In the genomic region with DNA sequence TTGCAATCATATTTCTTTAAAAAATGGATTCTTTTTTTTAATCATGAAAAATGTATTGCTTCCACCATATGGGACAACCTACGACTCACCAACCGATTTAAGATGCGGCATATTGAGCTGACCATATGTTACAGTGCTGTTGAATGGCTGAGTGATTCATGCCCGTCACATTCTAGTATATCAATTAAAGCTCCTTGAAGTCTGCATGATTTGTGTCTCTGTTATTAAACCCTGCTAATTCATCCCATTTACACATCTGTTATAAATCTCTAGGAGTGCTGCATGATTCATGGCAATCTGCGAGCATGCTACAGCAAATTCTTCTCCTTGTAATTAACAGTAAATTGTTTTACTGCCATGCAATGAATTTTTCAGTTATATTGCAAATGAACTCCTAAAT, we compare ENCODE assay signal across 18 cellular contexts.
DNase-seq lines count a peak whose midpoint lies in the region; ATAC-seq and TF ChIP-seq lines count a peak whose summit lies in the region.
"Had no signal": no experiment of that assay in that cellular context is flagged by ENCODE, and none has a peak within 500 bp of the region (broad histone marks: within the 10 kb centered on the region; RNA-seq: fewer than 3 reads in every experiment).

No MANE protein-coding gene starts in this region.

- H2BK5ac ChIP-seq in mesendoderm (ENCODE audit: low read length), result no peak overlapping the region

- H2BK120ac ChIP-seq in mesendoderm (ENCODE audit: low read depth, low read length), result no peak overlapping the region

- H3K79me2 ChIP-seq in mesendoderm (ENCODE audit: control insufficient read depth, insufficient read depth, low read length), result no peaks in the 10 kb centered on the region

- WGBS in mesendoderm (ENCODE audit: extremely low coverage, insufficient coverage, low lambda C conversion rate), result no CpG with 5 or more reads among the region's 5 CpGs

- H3K27ac Mint-ChIP-seq in WTC11 (no peak overlapping the region), immature natural killer cell (no peak overlapping the region)
- H3K27ac Mint-ChIP-seq: activated CD4-positive, alpha-beta memory T cell treated with anti-CD3 and anti-CD28 coated beads, Interleukin-2, amount 10 ng/mL, durations not matched to agents 7 days and 5 days; CD4-positive, CD25-positive, alpha-beta regulatory T cell; T-helper 1 cell treated with Interleukin-12 subunit alpha and Interleukin-12 subunit beta and Interleukin-4 antibody, amounts not matched to agents 30 μg/mL and 1 μg/mL, for 36 hours had no signal

- H3K4me2 ChIP-seq in mesendoderm (ENCODE audit: low read length), result no peak overlapping the region

- POLR2A ChIA-PET in WTC11 (lab: Charles Lee), result no interaction called here

- no peak overlapping the region for H3K4me3 ChIP-seq in mesendoderm (ENCODE audit: low read length)
- H3K4me3 ChIP-seq: prostate gland, suprapubic skin had no signal

- no peak for TF ChIP-seq CTCF in WTC11 (IDR thresholded peaks at IDR 0.05)

- peaks cover 3% of the 10 kb centered on the region for H3K4me1 ChIP-seq in mesendoderm (ENCODE audit: control insufficient read depth, low read depth, low read length)
- H3K4me1 ChIP-seq: prostate gland had no signal

- no peak overlapping the region for H3K56ac ChIP-seq in mesendoderm (ENCODE audit: low read length)

- H3K23ac ChIP-seq in mesendoderm (ENCODE audit: low read length), result no peak overlapping the region

- H2BK15ac ChIP-seq in mesendoderm (replicated peaks; ENCODE audit: low read depth), result no peak overlapping the region

- ATAC-seq in WTC11 (peak; percentile 45), GM18517 (IDR thresholded peaks at IDR 0.05; ENCODE audit: unreplicated experiment) (no peak), GM18502 (IDR thresholded peaks at IDR 0.05; ENCODE audit: poor library complexity, unreplicated experiment) (no peak)

- H3K18ac ChIP-seq in mesendoderm (ENCODE audit: low read length), result no peak overlapping the region

- no peak overlapping the region for H3K4ac ChIP-seq in mesendoderm (ENCODE audit: low read depth, low read length)

- H3K27ac ChIP-seq in mesendoderm (ENCODE audit: low read depth, low read length), result no peak overlapping the region
- H3K27ac ChIP-seq: epithelial cell of prostate, prostate gland, suprapubic skin had no signal

- H3K9me3 Mint-ChIP-seq in WTC11, result no peaks in the 10 kb centered on the region
- H3K9me3 Mint-ChIP-seq in immature natural killer cell, result peaks cover 4 to 25% (median 11%) of the 10 kb centered on the region in 6 donors
- H3K9me3 Mint-ChIP-seq: T-helper 1 cell treated with Interleukin-12 subunit alpha and Interleukin-12 subunit beta and Interleukin-4 antibody, amounts not matched to agents 30 μg/mL and 1 μg/mL, for 36 hours had no signal

- H3K27me3 Mint-ChIP-seq in WTC11 (ENCODE audit: low read depth) (no peaks in the 10 kb centered on the region), immature natural killer cell (ENCODE audit: low read depth in 3 of 3) (peaks cover 0 to 1% (median 0%) of the 10 kb centered on the region in 3 donors)
- H3K27me3 Mint-ChIP-seq: activated CD4-positive, alpha-beta memory T cell treated with anti-CD3 and anti-CD28 coated beads, Interleukin-2, amount 10 ng/mL, durations not matched to agents 7 days and 5 days; CD4-positive, CD25-positive, alpha-beta regulatory T cell had no signal

- H3K4me3 Mint-ChIP-seq in WTC11 (no peak overlapping the region; the same call in 1 of the 2 replicates), immature natural killer cell (no peak overlapping the region)
- H3K4me3 Mint-ChIP-seq: activated CD4-positive, alpha-beta memory T cell treated with anti-CD3 and anti-CD28 coated beads, Interleukin-2, amount 10 ng/mL, durations not matched to agents 7 days and 5 days; CD4-positive, CD25-positive, alpha-beta regulatory T cell; T-helper 1 cell treated with Interleukin-12 subunit alpha and Interleukin-12 subunit beta and Interleukin-4 antibody, amounts not matched to agents 30 μg/mL and 1 μg/mL, for 36 hours had no signal

- CTCF ChIA-PET in WTC11 (lab: Charles Lee), result interaction anchor here (0.8 to 3.2 kb wide), 5 partner anchors 9 to 39 kb away, joined by 3 to 17 read pairs (median 4); no protein-coding TSS in a partner anchor

- no peak overlapping the region for H4K8ac ChIP-seq in mesendoderm (ENCODE audit: low read depth, low read length)

- H3K36me3 ChIP-seq in mesendoderm (ENCODE audit: control insufficient read depth, insufficient read depth, low read length), result no peaks in the 10 kb centered on the region
- H3K36me3 ChIP-seq: prostate gland, suprapubic skin had no signal

- H3K36me3 Mint-ChIP-seq in WTC11, result no peaks in the 10 kb centered on the region
- H3K36me3 Mint-ChIP-seq in immature natural killer cell, result no peaks in the 10 kb centered on the region
- H3K36me3 Mint-ChIP-seq: CD4-positive, CD25-positive, alpha-beta regulatory T cell had no signal

- peak; percentile 36 for DNase-seq in ELR (ENCODE audit: low read depth)
- peak; percentile 21 for DNase-seq in NCI-H1417 treated with DMSO at 0.1 percent for 48 hours (lab: John Stamatoyannopoulos, UW)
- no peak for DNase-seq in WTC11 (ENCODE audit: low spot score)
- peak; percentile 44 for DNase-seq in mesendoderm
- no peak for DNase-seq in immature natural killer cell
- no peak for DNase-seq in activated CD4-positive, CD25-positive, alpha-beta regulatory T cell treated with anti-CD3 and anti-CD28 coated beads, Interleukin-2, amount 50 U/mL, for 72 hours
- DNase-seq: activated CD4-positive, alpha-beta memory T cell treated with anti-CD3 and anti-CD28 coated beads, Interleukin-2, amount 10 ng/mL, durations not matched to agents 7 days and 5 days; activated naive CD4-positive, alpha-beta T cell treated with Interleukin-2 at 50 U/mL for 16 hours; CD4-positive, CD25-positive, alpha-beta regulatory T cell; cerebellar nuclear complex; GOT3; NCI-H146 had no signal

- H4K5ac ChIP-seq in mesendoderm (ENCODE audit: low read length), result no peak overlapping the region

- H2AK5ac ChIP-seq in mesendoderm (ENCODE audit: low read length), result no peak overlapping the region

- no peaks in the 10 kb centered on the region for H3K27me3 ChIP-seq in mesendoderm (ENCODE audit: insufficient read depth, low read length, poor library complexity)
- H3K27me3 ChIP-seq: suprapubic skin had no signal

- H3K4me1 Mint-ChIP-seq in WTC11, result peaks cover 52% of the 10 kb centered on the region
- no peaks in the 10 kb centered on the region for H3K4me1 Mint-ChIP-seq in immature natural killer cell
- H3K4me1 Mint-ChIP-seq: activated CD4-positive, alpha-beta memory T cell treated with anti-CD3 and anti-CD28 coated beads, Interleukin-2, amount 10 ng/mL, durations not matched to agents 7 days and 5 days; CD4-positive, CD25-positive, alpha-beta regulatory T cell had no signal

- H3K79me1 ChIP-seq in mesendoderm (ENCODE audit: low read length), result no peaks in the 10 kb centered on the region

- H3K9ac ChIP-seq in mesendoderm (ENCODE audit: low read length), result no peak overlapping the region

TF ChIP-seq in WTC11, 78 proteins besides CTCF, POLR2A, EP300 and RAD21 (continues in another document):
- no peak for TF ChIP-seq TP53 (CRISPR knock-in tag; IDR thresholded peaks at IDR 0.05)
- no peak for TF ChIP-seq TEAD4 (CRISPR knock-in tag; IDR thresholded peaks at IDR 0.05)
- TF ChIP-seq USF2 (CRISPR knock-in tag; IDR thresholded peaks at IDR 0.05), result no peak
- TF ChIP-seq ZNF281 (CRISPR knock-in tag; IDR thresholded peaks at IDR 0.05), result no peak
- TF ChIP-seq NR1H2 (CRISPR knock-in tag; IDR thresholded peaks at IDR 0.05), result no peak
- TF ChIP-seq TCF7 (CRISPR knock-in tag; IDR thresholded peaks at IDR 0.05; ENCODE audit: low read depth), result no peak

Comparison
In these comparisons a context has a peak if more than half of its experiments do, and no peak if none do; other contexts are left out.
1. DNase-seq: peak in ELR (single experiment), NCI-H1417 treated with DMSO at 0.1 percent for 48 hours (single experiment) and mesendoderm (single experiment); none in WTC11 (single experiment), immature natural killer cell (0 of 3) and activated CD4-positive, CD25-positive, alpha-beta regulatory T cell treated with anti-CD3 and anti-CD28 coated beads, Interleukin-2, amount 50 U/mL, for 72 hours (single experiment).